In genomic region chr17:81927653-81928496, GRCh38 we compare ENCODE assay signal across 8 cellular contexts. TPM values are rescaled to one million over a fixed set of nuclear protein-coding genes. Genes with fewer than 3 reads are reported as not detected.
DNase-seq lines count a peak whose midpoint lies in the region; ATAC-seq and TF ChIP-seq lines count a peak whose summit lies in the region.

TSS of gene MAFG (minus strand) at chr17:81927735. CDS start at chr17:81923185, 4,550 bp downstream.

- no peaks in the 10 kb centered on the region for H3K9me3 Mint-ChIP-seq in activated naive CD4-positive, alpha-beta T cell treated with anti-CD3 and anti-CD28 coated beads, Interleukin-2, amount 10 ng/mL, durations not matched to agents 7 days and 5 days

- H3K27ac ChIP-seq in SK-N-MC (peak within 1 kb of the TSS; percentile 82), temporal lobe (ENCODE audit: low read depth, low read length) (peak within 1 kb of the TSS; percentile 78)

- peak within 1 kb of the TSS; percentile 62 for H3K4me3 ChIP-seq in HFF-Myc (replicated peaks; ENCODE audit: low read depth, low read length)
- H3K4me3 ChIP-seq in SK-N-MC, result peak within 1 kb of the TSS; percentile 93

- H3K9ac ChIP-seq in SK-N-MC (ENCODE audit: insufficient read length), result peak within 1 kb of the TSS; percentile 88

- peak; percentile 20 for TF ChIP-seq CTCF in HFF-Myc (IDR thresholded peaks at IDR 0.05; ENCODE audit: low read depth, low read length, missing control alignments)
- no peak for TF ChIP-seq CTCF in omental fat pad (IDR thresholded peaks at IDR 0.05)

- peak within 1 kb of the TSS; percentile 88 for H3K4me3 Mint-ChIP-seq in activated naive CD4-positive, alpha-beta T cell treated with anti-CD3 and anti-CD28 coated beads, Interleukin-2, amount 10 ng/mL, durations not matched to agents 7 days and 5 days

- no peaks in the 10 kb centered on the region; the same call in 1 of the 2 replicates for H3K36me3 ChIP-seq in SK-N-MC (ENCODE audit: insufficient read depth, low read length)

- peaks cover 41% of the 10 kb centered on the region for H3K4me1 Mint-ChIP-seq in activated naive CD4-positive, alpha-beta T cell treated with anti-CD3 and anti-CD28 coated beads, Interleukin-2, amount 10 ng/mL, durations not matched to agents 7 days and 5 days

- ATAC-seq in omental fat pad (ENCODE audit: low FRiP score), result peak; percentile 49

- DNase-seq in GM03348 (ENCODE audit: low spot score) (peak; percentile 97), HFF-Myc (ENCODE audit: extremely low read depth, low read depth) (peak; percentile 60), NCI-H1048 (lab: John Stamatoyannopoulos, UW) (peak; percentile 90), SK-N-MC (ENCODE audit: low read depth, low spot score) (peak; percentile 57), globus pallidus (ENCODE audit: low spot score) (peak; percentile 93), omental fat pad (ENCODE audit: low spot score) (peak; percentile 87)
- DNase-seq in activated naive CD4-positive, alpha-beta T cell treated with anti-CD3 and anti-CD28 coated beads, Interleukin-2, amount 10 ng/mL, durations not matched to agents 7 days and 5 days, result peak; percentile 91

- H3K27me3 Mint-ChIP-seq in activated naive CD4-positive, alpha-beta T cell treated with anti-CD3 and anti-CD28 coated beads, Interleukin-2, amount 10 ng/mL, durations not matched to agents 7 days and 5 days, result peaks cover 39% of the 10 kb centered on the region

- H3K36me3 Mint-ChIP-seq in activated naive CD4-positive, alpha-beta T cell treated with anti-CD3 and anti-CD28 coated beads, Interleukin-2, amount 10 ng/mL, durations not matched to agents 7 days and 5 days, result peaks cover under 1% of the 10 kb centered on the region

- H3K27ac Mint-ChIP-seq in activated naive CD4-positive, alpha-beta T cell treated with anti-CD3 and anti-CD28 coated beads, Interleukin-2, amount 10 ng/mL, durations not matched to agents 7 days and 5 days, result peak within 1 kb of the TSS; percentile 94

- CTCF ChIA-PET in activated naive CD4-positive, alpha-beta T cell treated with anti-CD3 and anti-CD28 coated beads, Interleukin-2, amount 10 ng/mL, durations not matched to agents 7 days and 5 days (lab: Charles Lee), result interaction anchor here (0.8 to 2.3 kb wide), 4 partner anchors 11 to 110 kb away, joined by 3 to 8 read pairs (median 4); partner anchors contain the start of genes DCXR and SIRT7

- H3K9me3 ChIP-seq in SK-N-MC (ENCODE audit: low read depth, low read length), result no peaks in the 10 kb centered on the region

RNA-seq across cellular contexts. Expression of gene MAFG, which starts in this region (rescaled TPM):
- total RNA-seq in omental fat pad (10 to 100 TPM; 22.2 to 31.5 (median 25.6) TPM), temporal lobe (11.3 TPM)

Comparison
In these comparisons a context has a peak if more than half of its experiments do, and no peak if none do; other contexts are left out.
1. Peak in every context shown above with its lines: DNase-seq, ATAC-seq, H3K4me3 ChIP-seq and H3K27ac ChIP-seq.